ENCODE assay signal across 23 cellular contexts in the genomic region with DNA sequence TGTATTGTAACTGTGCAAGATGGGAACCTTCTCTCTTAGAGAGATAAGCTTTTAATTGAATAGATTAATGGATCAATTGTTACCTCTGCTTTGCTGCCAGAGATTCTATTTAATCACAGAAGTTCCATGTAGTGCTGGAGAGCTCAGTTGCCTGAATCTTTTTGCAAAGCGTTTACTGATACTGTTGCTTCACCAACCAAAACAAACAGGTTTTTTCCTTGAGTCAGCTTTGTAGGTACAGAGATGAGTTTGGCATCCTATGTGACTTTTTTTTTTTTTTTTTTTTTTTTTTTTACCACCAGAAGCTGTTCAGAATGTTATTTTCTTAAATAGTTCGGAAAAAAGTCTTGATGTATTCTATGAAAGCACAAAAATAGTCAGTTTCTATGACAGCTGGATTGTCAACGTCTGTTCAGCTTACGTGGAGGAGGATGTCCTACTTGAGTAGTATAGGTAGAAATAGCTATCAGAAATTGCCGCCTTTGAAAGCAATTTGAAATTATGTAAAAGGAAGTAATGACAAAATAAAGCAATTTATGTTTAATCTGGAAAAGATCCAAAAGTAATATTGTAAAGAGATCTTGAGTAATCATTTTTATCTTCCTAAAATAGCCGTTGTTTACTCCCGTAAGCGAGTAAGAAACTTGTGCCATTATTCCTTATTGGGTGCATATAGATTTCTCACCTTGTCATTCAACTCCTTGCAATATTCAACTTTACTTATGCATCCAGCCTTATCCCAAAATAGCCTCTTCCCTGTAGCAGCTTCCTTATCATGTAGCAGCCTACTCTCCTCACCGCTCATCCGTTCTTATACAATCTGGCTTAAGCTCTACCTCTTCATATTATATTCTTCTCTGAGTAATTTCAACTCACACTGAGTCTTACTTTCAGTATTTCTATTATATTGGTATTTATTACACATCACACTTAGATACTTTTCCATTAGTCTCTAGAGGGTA. TPM values are rescaled to one million over a fixed set of nuclear protein-coding genes. Genes with fewer than 3 reads are reported as not detected.
DNase-seq lines count a peak whose midpoint lies in the region; ATAC-seq, FAIRE-seq and TF ChIP-seq lines count a peak whose summit lies in the region.
"Had no signal": no experiment of that assay in that cellular context is flagged by ENCODE, and none has a peak within 500 bp of the region (broad histone marks: within the 10 kb centered on the region; RNA-seq: fewer than 3 reads in every experiment).

No MANE protein-coding gene starts in this region.

- POLR2A ChIA-PET in HepG2 (lab: Yijun Ruan, JAX), result no interaction called here
- POLR2A ChIA-PET in activated B cell treated with CpG ODN at 0.5 μM for 24 hours (lab: Charles Lee), result interaction anchor here (0.6 to 3.8 kb wide), 17 partner anchors 9 to 788 kb away, joined by 3 to 17 read pairs (median 8); no protein-coding TSS in a partner anchor

- TF ChIP-seq EP300 in HepG2 (IDR thresholded peaks at IDR 0.05; ENCODE audit: low read depth in 2 of 2, low read length in 2 of 2), result no peak
- TF ChIP-seq EP300 in HepG2 (CRISPR knock-in tag; IDR thresholded peaks at IDR 0.05; ENCODE audit: borderline replicate concordance), result no peak

- H3K27me3 Mint-ChIP-seq in activated B cell treated with CpG ODN at 0.5 μM for 24 hours (no peaks in the 10 kb centered on the region), memory B cell (no peaks in the 10 kb centered on the region)
- peaks cover 37% of the 10 kb centered on the region for H3K27me3 Mint-ChIP-seq in activated naive CD4-positive, alpha-beta T cell treated with anti-CD3 and anti-CD28 coated beads for 36 hours (ENCODE audit: low read depth)

- TF ChIP-seq CTCF in right lobe of liver (IDR thresholded peaks at IDR 0.05), result no peak
- no peak for TF ChIP-seq CTCF in HepG2 (CRISPR knock-in tag; IDR thresholded peaks at IDR 0.05)
- no peak for TF ChIP-seq CTCF in activated B cell treated with CpG ODN at 0.5 μM for 24 hours (IDR thresholded peaks at IDR 0.05)

- no peak overlapping the region for H3K9ac ChIP-seq in HepG2 (ENCODE audit: insufficient read depth, low read depth, low read length)

- H3K4me1 ChIP-seq in right lobe of liver, result peaks cover 0 to 20% (median 4%) of the 10 kb centered on the region in 4 donors
- peaks cover 4% of the 10 kb centered on the region; the same call in 1 of the 2 replicates for H3K4me1 ChIP-seq in HepG2 (ENCODE audit: insufficient read depth, low read length)
- H3K4me1 ChIP-seq: Peyer's patch had no signal

- H3K27ac Mint-ChIP-seq in activated B cell treated with CpG ODN at 0.5 μM for 24 hours (peak overlapping the region; percentile 89), memory B cell (peak overlapping the region; percentile 78)
- H3K27ac Mint-ChIP-seq in activated naive CD4-positive, alpha-beta T cell treated with anti-CD3 and anti-CD28 coated beads for 36 hours, result no peak overlapping the region
- H3K27ac Mint-ChIP-seq: activated T-cell treated with anti-CD3 and anti-CD28 coated beads, Interleukin-2, amount 50 U/mL, for 24 hours; effector memory CD8-positive, alpha-beta T cell had no signal

- ATAC-seq in right lobe of liver (peak in 3 of 4 donors; percentile 7 to 24 (median 23)), HepG2 (no peak), activated B cell treated with CpG ODN at 0.5 μM for 24 hours (ENCODE audit: low read depth) (no peak), memory B cell (ENCODE audit: low read depth) (no peak)
- ATAC-seq: body of pancreas; effector memory CD8-positive, alpha-beta T cell; gastrocnemius medialis; HCT116 had no signal

- in situ Hi-C loops in HepG2 (cut with HindIII; ENCODE audit: extremely low pct_ligation_motif_present, low pct_unique_long_range_greater_than_20kb), result no loop called here

- intact Hi-C loops in right lobe of liver (cut with DNase I), result no loop called here
- intact Hi-C loops in HepG2 (cut with micrococcal nuclease; ENCODE audit: unreplicated experiment), result no loop called here
- intact Hi-C loops in activated B cell treated with CpG ODN at 0.5 μM for 24 hours (cut with micrococcal nuclease), result no loop called here
- intact Hi-C loops in activated naive CD4-positive, alpha-beta T cell treated with anti-CD3 and anti-CD28 coated beads for 36 hours (cut with micrococcal nuclease), result no loop called here

- no peak overlapping the region for H3K4me2 ChIP-seq in HepG2 (ENCODE audit: low read depth, low read length)

- no peaks in the 10 kb centered on the region for H4K20me1 ChIP-seq in HepG2 (ENCODE audit: insufficient read depth, low read length)

- no peaks in the 10 kb centered on the region for H3K79me2 ChIP-seq in HepG2 (ENCODE audit: insufficient read depth, low read length)

- no peaks in the 10 kb centered on the region for H3K27me3 ChIP-seq in right lobe of liver
- peaks cover 0 to 14% of the 10 kb centered on the region in 2 experiments; a peak in 3 of 5 replicates for H3K27me3 ChIP-seq in HepG2 (ENCODE audit: control insufficient read depth in 1 of 2, insufficient read depth in 2 of 2, low read length in 2 of 2)
- H3K27me3 ChIP-seq: body of pancreas, gastrocnemius medialis, Peyer's patch had no signal

- 35% methylated on average over 10 of the region's 10 CpGs for WGBS in right lobe of liver (ENCODE audit: insufficient coverage, low coverage, low lambda C conversion rate, missing lambda C conversion rate)
- WGBS in HepG2 (ENCODE audit: low lambda C conversion rate), result 52% methylated on average over 10 of the region's 10 CpGs

- DNase-seq in right lobe of liver, result no peak
- no peak for DNase-seq in HepG2 (ENCODE audit: low spot score)
- DNase-seq in activated B cell treated with CpG ODN at 0.5 μM for 24 hours, result no peak
- DNase-seq in memory B cell (ENCODE audit: low spot score in 2 of 2), result no peak
- DNase-seq in Ammon's horn (ENCODE audit: low spot score), result no peak
- DNase-seq in NCI-H2107 treated with DMSO at 0.1 percent for 48 hours (lab: John Stamatoyannopoulos, UW; ENCODE audit: unreplicated experiment), result no peak
- no peak for DNase-seq in GF-D8 (lab: John Stamatoyannopoulos, UW)
- DNase-seq in activated naive CD4-positive, alpha-beta T cell treated with anti-CD3 and anti-CD28 coated beads for 36 hours, result no peak
- DNase-seq: activated CD4-positive, alpha-beta T cell treated with anti-CD3 and anti-CD28 coated beads for 1 hour; activated CD8-positive, alpha-beta memory T cell treated with anti-CD3 and anti-CD28 coated beads for 24 hours; activated gamma-delta T cell treated with Interleukin-2 at 50 U/mL for 16 hours; activated T-cell treated with anti-CD3 and anti-CD28 coated beads, Interleukin-2, amount 50 U/mL, for 24 hours; body of pancreas; effector memory CD8-positive, alpha-beta T cell; gastrocnemius medialis; hippocampal formation; IMR-90; NCI-H2081; NCI-H446; Peyer's patch; stimulated activated CD8-positive, alpha-beta memory T cell treated with anti-CD3 and anti-CD28 coated beads, Interleukin-4, amount 100 ng/mL, for 48 hours; trophoblast cell had no signal

- H3K9me3 ChIP-seq in right lobe of liver (no peaks in the 10 kb centered on the region), HepG2 (ENCODE audit: low read length) (no peaks in the 10 kb centered on the region)
- H3K9me3 ChIP-seq: body of pancreas, gastrocnemius medialis, Peyer's patch had no signal

- H3K4me3 Mint-ChIP-seq in activated B cell treated with CpG ODN at 0.5 μM for 24 hours (peak overlapping the region; percentile 83), memory B cell (peak overlapping the region; percentile 77)
- H3K4me3 Mint-ChIP-seq in activated naive CD4-positive, alpha-beta T cell treated with anti-CD3 and anti-CD28 coated beads for 36 hours, result no peak overlapping the region
- H3K4me3 Mint-ChIP-seq: activated T-cell treated with anti-CD3 and anti-CD28 coated beads, Interleukin-2, amount 50 U/mL, for 24 hours; effector memory CD8-positive, alpha-beta T cell had no signal

- H3K36me3 Mint-ChIP-seq in activated B cell treated with CpG ODN at 0.5 μM for 24 hours (ENCODE audit: low read depth) (peaks cover 35% of the 10 kb centered on the region), memory B cell (peaks cover 16% of the 10 kb centered on the region)
- no peaks in the 10 kb centered on the region for H3K36me3 Mint-ChIP-seq in activated naive CD4-positive, alpha-beta T cell treated with anti-CD3 and anti-CD28 coated beads for 36 hours (ENCODE audit: low read depth)

- H3K4me3 ChIP-seq in right lobe of liver (no peak overlapping the region), HepG2 (replicated peaks in 1 of 3; ENCODE audit: insufficient read depth in 1 of 3, low read depth in 2 of 3, low read length in 3 of 3) (no peak overlapping the region)
- H3K4me3 ChIP-seq: body of pancreas, gastrocnemius medialis, Peyer's patch had no signal

- BruUV-seq in HepG2 (replicated peaks; lab: Mats Ljungman, UMichigan), result no TSS peak

- peaks cover 74% of the 10 kb centered on the region for H3K4me1 Mint-ChIP-seq in activated B cell treated with CpG ODN at 0.5 μM for 24 hours
- peaks cover 41% of the 10 kb centered on the region for H3K4me1 Mint-ChIP-seq in memory B cell
- H3K4me1 Mint-ChIP-seq in activated naive CD4-positive, alpha-beta T cell treated with anti-CD3 and anti-CD28 coated beads for 36 hours (ENCODE audit: low read depth), result peaks cover 7% of the 10 kb centered on the region

- no peak overlapping the region for H3K27ac ChIP-seq in right lobe of liver
- no peak overlapping the region for H3K27ac ChIP-seq in HepG2 (ENCODE audit: extremely low read length, insufficient read depth, low read length)
- H3K27ac ChIP-seq: gastrocnemius medialis had no signal

- H3K36me3 ChIP-seq in right lobe of liver (no peaks in the 10 kb centered on the region), HepG2 (replicated peaks in 1 of 2; ENCODE audit: control insufficient read depth in 1 of 2, insufficient read depth in 2 of 2, low read length in 2 of 2) (no peaks in the 10 kb centered on the region)
- H3K36me3 ChIP-seq: Peyer's patch had no signal

- H3K9me3 Mint-ChIP-seq in activated B cell treated with CpG ODN at 0.5 μM for 24 hours (peaks cover 7% of the 10 kb centered on the region), memory B cell (no peaks in the 10 kb centered on the region)
- H3K9me3 Mint-ChIP-seq in activated naive CD4-positive, alpha-beta T cell treated with anti-CD3 and anti-CD28 coated beads for 36 hours, result no peaks in the 10 kb centered on the region
- H3K9me3 Mint-ChIP-seq: activated T-cell treated with anti-CD3 and anti-CD28 coated beads, Interleukin-2, amount 50 U/mL, for 24 hours had no signal

- TF ChIP-seq POLR2A in right lobe of liver (IDR thresholded peaks at IDR 0.05), result no peak
- no peak for TF ChIP-seq POLR2A in HepG2 (IDR thresholded peaks at IDR 0.05; ENCODE audit: insufficient read depth in 1 of 2, low read depth in 2 of 2, low read length in 2 of 2)

- FAIRE-seq in HepG2 (lab: Jason Lieb, UNC), result no peak

- CTCF ChIA-PET in HepG2 (lab: Yijun Ruan, JAX; ENCODE audit: low intra/inter-chr PET ratio, low total read pairs), result no interaction called here
- CTCF ChIA-PET in activated B cell treated with CpG ODN at 0.5 μM for 24 hours (lab: Charles Lee), result interaction anchor here (1.4 to 1.8 kb wide), 2 partner anchors 75 to 84 kb away, joined by 4 to 6 read pairs; no protein-coding TSS in a partner anchor
- CTCF ChIA-PET in activated naive CD4-positive, alpha-beta T cell treated with anti-CD3 and anti-CD28 coated beads for 36 hours (lab: Charles Lee), result no interaction called here

- no peak overlapping the region for H2AFZ ChIP-seq in HepG2 (ENCODE audit: low read length)

- TF ChIP-seq RAD21 in HepG2 (CRISPR knock-in tag; IDR thresholded peaks at IDR 0.05), result no peak

RNA-seq across cellular contexts. Expression of a gene that starts 5.2 kb away (rescaled TPM):
- 10 to 100 TPM in 1 of 6 experiments, 1 to 10 TPM in 5; 4.1 to 19.1 (median 6.1) TPM for total RNA-seq in right lobe of liver
- total RNA-seq in HepG2 (2016; rRNA removed; fragmentation: Illumina TruSeq; extraction: Trizol), result not detected in 2 replicates
- not detected in 2 replicates for total RNA-seq in HepG2 (2016; cell fraction: cytosol; rRNA removed; fragmentation: Illumina TruSeq; extraction: Trizol; ENCODE audit: low read depth)
- total RNA-seq in HepG2 (2016; cell fraction: insoluble cytoplasmic fraction; rRNA removed; fragmentation: Illumina TruSeq; extraction: Trizol), result not detected in 2 replicates
- not detected in 2 replicates for total RNA-seq in HepG2 (2016; cell fraction: membrane; rRNA removed; fragmentation: Illumina TruSeq; extraction: Trizol)
- total RNA-seq in HepG2 (2016; cell fraction: nucleus; rRNA removed; fragmentation: Illumina TruSeq; extraction: Trizol), result not detected in 2 replicates
- not detected in 2 replicates for polyA plus RNA-seq in HepG2 (2011; rRNA removed)
- polyA plus RNA-seq in HepG2 (2011; cell fraction: cytosol; rRNA removed), result not detected in 2 replicates
- 0.02 TPM in 2 replicates for polyA plus RNA-seq in HepG2 (2011; cell fraction: nucleus; rRNA removed)
- not detected in 2 replicates for polyA plus RNA-seq in HepG2 (2012)
- polyA plus RNA-seq in HepG2 (2016; cell fraction: cytosol; fragmentation: Illumina TruSeq; extraction: Trizol; ENCODE audit: low read depth), result not detected in 2 replicates
- polyA plus RNA-seq in HepG2 (2016; cell fraction: insoluble cytoplasmic fraction; fragmentation: Illumina TruSeq; extraction: Trizol; ENCODE audit: low read depth), result not detected in 2 replicates
- not detected in 2 replicates for polyA plus RNA-seq in HepG2 (2016; cell fraction: membrane; fragmentation: Illumina TruSeq; extraction: Trizol; ENCODE audit: low read depth)
- not detected in 2 replicates for polyA plus RNA-seq in HepG2 (2016; cell fraction: nucleus; fragmentation: Illumina TruSeq; extraction: Trizol; ENCODE audit: insufficient read depth, low read depth)
- polyA minus RNA-seq in HepG2 (2011; rRNA and poly(A)+ RNA removed; ENCODE audit: low replicate concordance), result 0.21 TPM in 1 of 2 replicates, not detected in the other
- polyA minus RNA-seq in HepG2 (2011; cell fraction: cytosol; rRNA and poly(A)+ RNA removed), result not detected in 2 replicates
- polyA minus RNA-seq in HepG2 (2011; cell fraction: nucleus; rRNA and poly(A)+ RNA removed), result not detected in 2 replicates
- 59.9 and 71.7 TPM in 2 replicates for total RNA-seq in activated B cell treated with CpG ODN at 0.5 μM for 24 hours
- total RNA-seq in activated naive CD4-positive, alpha-beta T cell treated with anti-CD3 and anti-CD28 coated beads for 36 hours, result not detected

Comparison
In these comparisons a context has a peak if more than half of its experiments do, and no peak if none do; other contexts are left out.
1. ATAC-seq: peak in right lobe of liver (3 of 4); none in HepG2 (single experiment), activated B cell treated with CpG ODN at 0.5 μM for 24 hours (single experiment) and memory B cell (single experiment).